In the genomic region with DNA sequence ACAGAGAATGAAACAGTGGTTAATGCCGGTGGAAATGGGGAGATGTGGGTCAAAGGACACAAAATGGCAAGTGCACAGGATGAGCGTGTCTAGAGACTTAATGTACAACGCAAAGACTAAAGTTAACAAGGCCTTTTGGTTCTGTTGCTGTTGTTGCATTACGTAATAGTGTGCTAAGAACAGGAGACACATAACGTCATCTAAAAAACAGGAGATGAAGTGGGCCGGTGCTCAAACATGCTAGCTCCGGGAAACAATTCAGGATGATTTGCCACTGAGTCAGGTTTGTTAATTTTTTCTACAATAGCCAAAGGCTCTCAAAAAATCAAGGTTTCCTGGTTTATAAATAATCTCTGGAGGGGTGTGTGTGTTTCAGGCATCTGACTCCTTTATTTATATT, we compare ENCODE assay signal across 1 cellular context.
TF ChIP-seq lines count a peak whose summit lies in the region.

No MANE protein-coding gene starts in this region.

TF ChIP-seq in HepG2, 621 proteins besides CTCF, POLR2A, EP300 and RAD21 (continued from another document and continues in another):
- TF ChIP-seq ZNF512B (CRISPR knock-in tag; IDR thresholded peaks at IDR 0.05; ENCODE audit: borderline replicate concordance) = no peak
- no peak for TF ChIP-seq ZNF503 (CRISPR knock-in tag; IDR thresholded peaks at IDR 0.05)
- no peak for TF ChIP-seq ZNF18 (CRISPR knock-in tag; IDR thresholded peaks at IDR 0.05; ENCODE audit: insufficient replicate concordance)
- peak; percentile 76 for TF ChIP-seq ZNF644 (CRISPR knock-in tag; IDR thresholded peaks at IDR 0.05; ENCODE audit: low read depth)
- TF ChIP-seq CCDC6 (CRISPR knock-in tag; IDR thresholded peaks at IDR 0.05) = no peak
- TF ChIP-seq ZNF646 (CRISPR knock-in tag; IDR thresholded peaks at IDR 0.05) = no peak
- TF ChIP-seq ZBTB42 (CRISPR knock-in tag; IDR thresholded peaks at IDR 0.05) = no peak
- no peak for TF ChIP-seq YEATS2 (CRISPR knock-in tag; IDR thresholded peaks at IDR 0.05; ENCODE audit: borderline replicate concordance)
- no peak for TF ChIP-seq FOSL1 (CRISPR knock-in tag; IDR thresholded peaks at IDR 0.05; ENCODE audit: borderline replicate concordance)
- TF ChIP-seq ZNF326 (CRISPR knock-in tag; IDR thresholded peaks at IDR 0.05; ENCODE audit: borderline replicate concordance) = no peak
- TF ChIP-seq MBNL3 (CRISPR knock-in tag; conservative IDR thresholded peaks at IDR 0.05) = no peak
- no peak for TF ChIP-seq SYNCRIP (IDR thresholded peaks at IDR 0.05; ENCODE audit: insufficient read depth, low read depth, low read length)
- no peak for TF ChIP-seq ZNF557 (CRISPR knock-in tag; IDR thresholded peaks at IDR 0.05)
- no peak for TF ChIP-seq RCOR2 (CRISPR knock-in tag; IDR thresholded peaks at IDR 0.05)
- TF ChIP-seq ZBTB43 (CRISPR knock-in tag; conservative IDR thresholded peaks at IDR 0.05) = no peak
- TF ChIP-seq PPARG (CRISPR knock-in tag; conservative IDR thresholded peaks at IDR 0.05) = peak; percentile 90
- TF ChIP-seq FOXK1 (CRISPR knock-in tag; IDR thresholded peaks at IDR 0.05; ENCODE audit: borderline replicate concordance, low read depth) = peak; percentile 57; the same call in 1 of the 2 replicates
- TF ChIP-seq SOX5 (CRISPR knock-in tag; IDR thresholded peaks at IDR 0.05; ENCODE audit: borderline replicate concordance) = peak; percentile 54; the same call in 1 of the 2 replicates
- no peak for TF ChIP-seq TP53 (CRISPR knock-in tag; conservative IDR thresholded peaks at IDR 0.05)
- no peak for TF ChIP-seq ZNF672 (CRISPR knock-in tag; IDR thresholded peaks at IDR 0.05)
- TF ChIP-seq ZBTB38 (CRISPR knock-in tag; IDR thresholded peaks at IDR 0.05) = no peak
- TF ChIP-seq ZFY (CRISPR knock-in tag; IDR thresholded peaks at IDR 0.05) = no peak
- TF ChIP-seq, protein P1, sequence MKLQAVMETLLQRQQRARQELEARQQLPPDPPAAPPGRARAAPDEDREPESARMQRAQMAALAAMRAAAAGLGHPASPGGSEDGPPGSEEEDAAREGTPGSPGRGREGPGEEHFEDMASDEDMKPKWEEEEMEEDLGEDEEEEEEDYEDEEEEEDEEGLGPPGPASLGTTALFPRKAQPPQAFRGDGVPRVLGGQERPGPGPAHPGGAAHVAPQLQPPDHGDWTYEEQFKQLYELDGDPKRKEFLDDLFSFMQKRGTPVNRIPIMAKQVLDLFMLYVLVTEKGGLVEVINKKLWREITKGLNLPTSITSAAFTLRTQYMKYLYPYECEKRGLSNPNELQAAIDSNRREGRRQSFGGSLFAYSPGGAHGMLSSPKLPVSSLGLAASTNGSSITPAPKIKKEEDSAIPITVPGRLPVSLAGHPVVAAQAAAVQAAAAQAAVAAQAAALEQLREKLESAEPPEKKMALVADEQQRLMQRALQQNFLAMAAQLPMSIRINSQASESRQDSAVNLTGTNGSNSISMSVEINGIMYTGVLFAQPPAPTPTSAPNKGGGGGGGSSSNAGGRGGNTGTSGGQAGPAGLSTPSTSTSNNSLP (IDR thresholded peaks at IDR 0.05; ENCODE audit: low read depth, low read length) = no peak
- TF ChIP-seq ZFP36L1 (CRISPR knock-in tag; IDR thresholded peaks at IDR 0.05) = no peak
- TF ChIP-seq KLF9 (CRISPR knock-in tag; IDR thresholded peaks at IDR 0.05; ENCODE audit: low read depth) = no peak
- TF ChIP-seq, protein P2, sequence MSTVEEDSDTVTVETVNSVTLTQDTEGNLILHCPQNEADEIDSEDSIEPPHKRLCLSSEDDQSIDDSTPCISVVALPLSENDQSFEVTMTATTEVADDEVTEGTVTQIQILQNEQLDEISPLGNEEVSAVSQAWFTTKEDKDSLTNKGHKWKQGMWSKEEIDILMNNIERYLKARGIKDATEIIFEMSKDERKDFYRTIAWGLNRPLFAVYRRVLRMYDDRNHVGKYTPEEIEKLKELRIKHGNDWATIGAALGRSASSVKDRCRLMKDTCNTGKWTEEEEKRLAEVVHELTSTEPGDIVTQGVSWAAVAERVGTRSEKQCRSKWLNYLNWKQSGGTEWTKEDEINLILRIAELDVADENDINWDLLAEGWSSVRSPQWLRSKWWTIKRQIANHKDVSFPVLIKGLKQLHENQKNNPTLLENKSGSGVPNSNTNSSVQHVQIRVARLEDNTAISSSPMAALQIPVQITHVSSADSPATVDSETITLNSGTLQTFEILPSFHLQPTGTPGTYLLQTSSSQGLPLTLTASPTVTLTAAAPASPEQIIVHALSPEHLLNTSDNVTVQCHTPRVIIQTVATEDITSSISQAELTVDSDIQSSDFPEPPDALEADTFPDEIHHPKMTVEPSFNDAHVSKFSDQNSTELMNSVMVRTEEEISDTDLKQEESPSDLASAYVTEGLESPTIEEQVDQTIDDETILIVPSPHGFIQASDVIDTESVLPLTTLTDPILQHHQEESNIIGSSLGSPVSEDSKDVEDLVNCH (CRISPR knock-in tag; IDR thresholded peaks at IDR 0.05) = no peak
- TF ChIP-seq, protein P3, sequence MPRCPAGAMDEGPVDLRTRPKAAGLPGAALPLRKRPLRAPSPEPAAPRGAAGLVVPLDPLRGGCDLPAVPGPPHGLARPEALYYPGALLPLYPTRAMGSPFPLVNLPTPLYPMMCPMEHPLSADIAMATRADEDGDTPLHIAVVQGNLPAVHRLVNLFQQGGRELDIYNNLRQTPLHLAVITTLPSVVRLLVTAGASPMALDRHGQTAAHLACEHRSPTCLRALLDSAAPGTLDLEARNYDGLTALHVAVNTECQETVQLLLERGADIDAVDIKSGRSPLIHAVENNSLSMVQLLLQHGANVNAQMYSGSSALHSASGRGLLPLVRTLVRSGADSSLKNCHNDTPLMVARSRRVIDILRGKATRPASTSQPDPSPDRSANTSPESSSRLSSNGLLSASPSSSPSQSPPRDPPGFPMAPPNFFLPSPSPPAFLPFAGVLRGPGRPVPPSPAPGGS (CRISPR knock-in tag; IDR thresholded peaks at IDR 0.05) = no peak
- TF ChIP-seq, protein P4, sequence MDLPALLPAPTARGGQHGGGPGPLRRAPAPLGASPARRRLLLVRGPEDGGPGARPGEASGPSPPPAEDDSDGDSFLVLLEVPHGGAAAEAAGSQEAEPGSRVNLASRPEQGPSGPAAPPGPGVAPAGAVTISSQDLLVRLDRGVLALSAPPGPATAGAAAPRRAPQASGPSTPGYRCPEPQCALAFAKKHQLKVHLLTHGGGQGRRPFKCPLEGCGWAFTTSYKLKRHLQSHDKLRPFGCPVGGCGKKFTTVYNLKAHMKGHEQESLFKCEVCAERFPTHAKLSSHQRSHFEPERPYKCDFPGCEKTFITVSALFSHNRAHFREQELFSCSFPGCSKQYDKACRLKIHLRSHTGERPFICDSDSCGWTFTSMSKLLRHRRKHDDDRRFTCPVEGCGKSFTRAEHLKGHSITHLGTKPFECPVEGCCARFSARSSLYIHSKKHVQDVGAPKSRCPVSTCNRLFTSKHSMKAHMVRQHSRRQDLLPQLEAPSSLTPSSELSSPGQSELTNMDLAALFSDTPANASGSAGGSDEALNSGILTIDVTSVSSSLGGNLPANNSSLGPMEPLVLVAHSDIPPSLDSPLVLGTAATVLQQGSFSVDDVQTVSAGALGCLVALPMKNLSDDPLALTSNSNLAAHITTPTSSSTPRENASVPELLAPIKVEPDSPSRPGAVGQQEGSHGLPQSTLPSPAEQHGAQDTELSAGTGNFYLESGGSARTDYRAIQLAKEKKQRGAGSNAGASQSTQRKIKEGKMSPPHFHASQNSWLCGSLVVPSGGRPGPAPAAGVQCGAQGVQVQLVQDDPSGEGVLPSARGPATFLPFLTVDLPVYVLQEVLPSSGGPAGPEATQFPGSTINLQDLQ (CRISPR knock-in tag; IDR thresholded peaks at IDR 0.05) = no peak
- TF ChIP-seq FIP1L1 (IDR thresholded peaks at IDR 0.05; ENCODE audit: borderline replicate concordance, insufficient read depth, low read depth, low read length) = no peak
